1 cellular context compared by ENCODE assay signal in the genomic region with DNA sequence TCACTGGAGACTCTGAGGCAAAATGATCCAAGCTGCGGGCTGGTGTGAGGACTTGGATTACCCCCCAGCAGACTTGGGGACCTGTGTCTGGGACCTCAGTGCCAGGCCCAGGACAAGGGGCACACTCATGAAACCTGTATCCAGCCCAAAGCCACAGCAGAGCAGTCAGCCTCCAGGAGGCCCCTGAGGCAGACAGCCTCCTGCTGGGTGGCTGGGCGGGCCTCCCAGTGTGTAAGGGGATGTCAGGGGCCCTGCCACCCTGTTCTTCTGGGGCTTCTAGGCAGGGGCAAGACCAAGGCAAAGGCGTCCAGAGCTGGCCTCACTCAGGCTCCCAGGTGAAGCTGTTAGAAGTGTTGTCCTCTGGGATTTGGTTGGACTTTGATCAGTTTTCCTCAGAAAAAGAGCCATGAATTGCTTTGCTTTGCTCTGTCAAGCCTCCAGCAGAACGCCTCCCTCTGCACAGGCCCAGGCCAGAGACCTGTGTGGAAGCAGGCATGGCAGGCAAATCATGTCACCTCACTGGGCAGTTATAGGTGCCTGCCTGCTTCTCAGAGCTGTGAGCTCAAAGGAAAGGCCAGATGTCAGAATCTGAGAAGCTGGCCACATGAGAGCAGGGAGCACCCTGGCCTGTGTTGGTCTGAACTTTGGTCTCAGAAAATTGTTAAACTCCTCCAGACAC.
TF ChIP-seq lines count a peak whose summit lies in the region.

No MANE protein-coding gene starts in this region.

TF ChIP-seq in HepG2, 621 proteins besides CTCF, POLR2A, EP300 and RAD21 (continued from another document and continues in another):
- TF ChIP-seq ZNF770 (CRISPR knock-in tag; IDR thresholded peaks at IDR 0.05) = peak; percentile 91
- no peak; the same call in 1 of the 2 replicates for TF ChIP-seq ZNF788 (CRISPR knock-in tag; IDR thresholded peaks at IDR 0.05; ENCODE audit: borderline replicate concordance)
- TF ChIP-seq ATAD3A (CRISPR knock-in tag; IDR thresholded peaks at IDR 0.05) = no peak
- 0 out of 2 replicates have a peak, but pooled peaks have one; percentile 44 for TF ChIP-seq EED (CRISPR knock-in tag; IDR thresholded peaks at IDR 0.05)
- 0 out of 2 replicates have a peak, but pooled peaks have one; percentile 14 for TF ChIP-seq HDAC2 (CRISPR knock-in tag; IDR thresholded peaks at IDR 0.05)
- no peak for TF ChIP-seq CERS6 (CRISPR knock-in tag; IDR thresholded peaks at IDR 0.05)
- TF ChIP-seq ZNF510 (CRISPR knock-in tag; IDR thresholded peaks at IDR 0.05; ENCODE audit: low read depth) = no peak
- TF ChIP-seq, protein P1, sequence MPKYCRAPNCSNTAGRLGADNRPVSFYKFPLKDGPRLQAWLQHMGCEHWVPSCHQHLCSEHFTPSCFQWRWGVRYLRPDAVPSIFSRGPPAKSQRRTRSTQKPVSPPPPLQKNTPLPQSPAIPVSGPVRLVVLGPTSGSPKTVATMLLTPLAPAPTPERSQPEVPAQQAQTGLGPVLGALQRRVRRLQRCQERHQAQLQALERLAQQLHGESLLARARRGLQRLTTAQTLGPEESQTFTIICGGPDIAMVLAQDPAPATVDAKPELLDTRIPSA (CRISPR knock-in tag; IDR thresholded peaks at IDR 0.05; ENCODE audit: borderline replicate concordance) = no peak
- no peak for TF ChIP-seq ZNF383 (CRISPR knock-in tag; IDR thresholded peaks at IDR 0.05; ENCODE audit: borderline replicate concordance)
- no peak for TF ChIP-seq RFX3 (CRISPR knock-in tag; IDR thresholded peaks at IDR 0.05)
- peak; percentile 45; the same call in 1 of the 2 replicates for TF ChIP-seq SALL1 (CRISPR knock-in tag; IDR thresholded peaks at IDR 0.05)
- TF ChIP-seq MXD1 (CRISPR knock-in tag; IDR thresholded peaks at IDR 0.05) = no peak
- TF ChIP-seq SOX5 (CRISPR knock-in tag; IDR thresholded peaks at IDR 0.05; ENCODE audit: borderline replicate concordance) = peak; percentile 29; the same call in 1 of the 2 replicates
- TF ChIP-seq SIN3B (IDR thresholded peaks at IDR 0.05; ENCODE audit: low read length) = no peak
- peak; percentile 63; the same call in 1 of the 2 replicates for TF ChIP-seq HNF4G (IDR thresholded peaks at IDR 0.05; ENCODE audit: borderline replicate concordance, low read depth, low read length)
- TF ChIP-seq HNF4G (CRISPR knock-in tag; IDR thresholded peaks at IDR 0.05; ENCODE audit: borderline replicate concordance, low read depth) = peak; percentile 67; the same call in 1 of the 2 replicates
- no peak for TF ChIP-seq ZNF768 (CRISPR knock-in tag; IDR thresholded peaks at IDR 0.05)
- no peak for TF ChIP-seq ZKSCAN8 (CRISPR knock-in tag; IDR thresholded peaks at IDR 0.05; ENCODE audit: borderline replicate concordance)
- no peak for TF ChIP-seq SP4 (CRISPR knock-in tag; IDR thresholded peaks at IDR 0.05)
- TF ChIP-seq ZNF766 (CRISPR knock-in tag; IDR thresholded peaks at IDR 0.05; ENCODE audit: borderline replicate concordance) = no peak
- no peak for TF ChIP-seq PRMT3 (CRISPR knock-in tag; IDR thresholded peaks at IDR 0.05; ENCODE audit: borderline replicate concordance, low read depth)
- TF ChIP-seq ARID4A (CRISPR knock-in tag; IDR thresholded peaks at IDR 0.05; ENCODE audit: borderline replicate concordance) = no peak
- 0 out of 2 replicates have a peak, but pooled peaks have one; percentile 15 for TF ChIP-seq HMG20B (CRISPR knock-in tag; conservative IDR thresholded peaks at IDR 0.05)
- no peak for TF ChIP-seq ATRX (CRISPR knock-in tag; IDR thresholded peaks at IDR 0.05; ENCODE audit: borderline replicate concordance)
- peak; percentile 73 for TF ChIP-seq ZFX (CRISPR knock-in tag; IDR thresholded peaks at IDR 0.05; ENCODE audit: low read depth)
- TF ChIP-seq ZNF136 (CRISPR knock-in tag; IDR thresholded peaks at IDR 0.05; ENCODE audit: low read depth) = no peak
- no peak for TF ChIP-seq ZNF672 (CRISPR knock-in tag; IDR thresholded peaks at IDR 0.05)
- no peak for TF ChIP-seq SMAD1 (CRISPR knock-in tag; IDR thresholded peaks at IDR 0.05; ENCODE audit: borderline replicate concordance, low read depth)
- TF ChIP-seq ZNF644 (CRISPR knock-in tag; IDR thresholded peaks at IDR 0.05; ENCODE audit: low read depth) = 0 out of 2 replicates have a peak, but pooled peaks have one; percentile 30
- no peak for TF ChIP-seq MAFF (IDR thresholded peaks at IDR 0.05; ENCODE audit: low read depth, low read length)
- TF ChIP-seq AKAP8 (CRISPR knock-in tag; IDR thresholded peaks at IDR 0.05) = no peak
- no peak for TF ChIP-seq MYPOP (CRISPR knock-in tag; IDR thresholded peaks at IDR 0.05)
- TF ChIP-seq ZNF446 (CRISPR knock-in tag; IDR thresholded peaks at IDR 0.05) = no peak
- TF ChIP-seq EZH2 (conservative IDR thresholded peaks at IDR 0.05; ENCODE audit: low read depth, low read length) = no peak
- no peak for TF ChIP-seq ZNF615 (CRISPR knock-in tag; IDR thresholded peaks at IDR 0.05; ENCODE audit: borderline replicate concordance)
- TF ChIP-seq ONECUT2 (CRISPR knock-in tag; IDR thresholded peaks at IDR 0.05) = no peak
- peak; percentile 67 for TF ChIP-seq ZFY (CRISPR knock-in tag; IDR thresholded peaks at IDR 0.05)
- TF ChIP-seq ZNF792 (CRISPR knock-in tag; IDR thresholded peaks at IDR 0.05) = no peak
- TF ChIP-seq MTA3 (CRISPR knock-in tag; IDR thresholded peaks at IDR 0.05) = no peak
- TF ChIP-seq ZNF33A (CRISPR knock-in tag; IDR thresholded peaks at IDR 0.05; ENCODE audit: borderline replicate concordance) = no peak
- no peak for TF ChIP-seq FOXK2 (IDR thresholded peaks at IDR 0.05)
- TF ChIP-seq ARID5B (CRISPR knock-in tag; IDR thresholded peaks at IDR 0.05) = peak; percentile 35; the same call in 1 of the 2 replicates
- no peak for TF ChIP-seq ZFP1 (CRISPR knock-in tag; IDR thresholded peaks at IDR 0.05)
- TF ChIP-seq, protein P2, sequence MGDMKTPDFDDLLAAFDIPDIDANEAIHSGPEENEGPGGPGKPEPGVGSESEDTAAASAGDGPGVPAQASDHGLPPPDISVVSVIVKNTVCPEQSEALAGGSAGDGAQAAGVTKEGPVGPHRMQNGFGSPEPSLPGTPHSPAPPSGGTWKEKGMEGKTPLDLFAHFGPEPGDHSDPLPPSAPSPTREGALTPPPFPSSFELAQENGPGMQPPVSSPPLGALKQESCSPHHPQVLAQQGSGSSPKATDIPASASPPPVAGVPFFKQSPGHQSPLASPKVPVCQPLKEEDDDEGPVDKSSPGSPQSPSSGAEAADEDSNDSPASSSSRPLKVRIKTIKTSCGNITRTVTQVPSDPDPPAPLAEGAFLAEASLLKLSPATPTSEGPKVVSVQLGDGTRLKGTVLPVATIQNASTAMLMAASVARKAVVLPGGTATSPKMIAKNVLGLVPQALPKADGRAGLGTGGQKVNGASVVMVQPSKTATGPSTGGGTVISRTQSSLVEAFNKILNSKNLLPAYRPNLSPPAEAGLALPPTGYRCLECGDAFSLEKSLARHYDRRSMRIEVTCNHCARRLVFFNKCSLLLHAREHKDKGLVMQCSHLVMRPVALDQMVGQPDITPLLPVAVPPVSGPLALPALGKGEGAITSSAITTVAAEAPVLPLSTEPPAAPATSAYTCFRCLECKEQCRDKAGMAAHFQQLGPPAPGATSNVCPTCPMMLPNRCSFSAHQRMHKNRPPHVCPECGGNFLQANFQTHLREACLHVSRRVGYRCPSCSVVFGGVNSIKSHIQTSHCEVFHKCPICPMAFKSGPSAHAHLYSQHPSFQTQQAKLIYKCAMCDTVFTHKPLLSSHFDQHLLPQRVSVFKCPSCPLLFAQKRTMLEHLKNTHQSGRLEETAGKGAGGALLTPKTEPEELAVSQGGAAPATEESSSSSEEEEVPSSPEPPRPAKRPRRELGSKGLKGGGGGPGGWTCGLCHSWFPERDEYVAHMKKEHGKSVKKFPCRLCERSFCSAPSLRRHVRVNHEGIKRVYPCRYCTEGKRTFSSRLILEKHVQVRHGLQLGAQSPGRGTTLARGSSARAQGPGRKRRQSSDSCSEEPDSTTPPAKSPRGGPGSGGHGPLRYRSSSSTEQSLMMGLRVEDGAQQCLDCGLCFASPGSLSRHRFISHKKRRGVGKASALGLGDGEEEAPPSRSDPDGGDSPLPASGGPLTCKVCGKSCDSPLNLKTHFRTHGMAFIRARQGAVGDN (CRISPR knock-in tag; IDR thresholded peaks at IDR 0.05) = peak; percentile 68
- TF ChIP-seq NCOR1 (IDR thresholded peaks at IDR 0.05; ENCODE audit: borderline replicate concordance, low read length) = peak; percentile 33; the same call in 1 of the 2 replicates
